In the genomic region with DNA sequence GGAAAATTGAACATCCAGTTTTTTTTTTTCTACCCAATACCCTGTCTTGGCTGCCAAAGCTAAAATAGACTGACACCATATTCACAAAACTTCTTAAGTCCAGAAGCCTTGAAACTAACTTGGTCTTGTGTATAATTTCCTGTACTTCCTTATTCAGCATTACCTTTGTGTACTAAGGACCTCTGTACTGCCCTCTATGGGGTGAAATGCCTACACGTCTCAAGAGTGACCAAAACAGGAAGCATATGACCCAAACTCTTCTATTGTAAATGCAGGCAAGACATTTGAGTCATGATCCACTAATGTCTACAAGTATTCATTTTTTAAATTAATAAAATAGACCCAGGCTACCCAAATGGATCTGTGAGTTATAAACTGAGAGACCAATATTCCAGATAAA, we compare ENCODE assay signal across 8 cellular contexts. TPM values are rescaled to one million over a fixed set of nuclear protein-coding genes. Genes with fewer than 3 reads are reported as not detected.
DNase-seq lines count a peak whose midpoint lies in the region; ATAC-seq and TF ChIP-seq lines count a peak whose summit lies in the region.

No MANE protein-coding gene starts in this region.

- H3K27ac Mint-ChIP-seq in type B pancreatic cell: peak overlapping the region; percentile 43

- H3K9me3 ChIP-seq in MM.1S (replicated peaks; ENCODE audit: insufficient read depth, low read length) (no peaks in the 10 kb centered on the region), colonic mucosa (no peaks in the 10 kb centered on the region), right cardiac atrium (ENCODE audit: control insufficient read depth, low read length) (no peaks in the 10 kb centered on the region), tibial nerve (no peaks in the 10 kb centered on the region)

- TF ChIP-seq EP300 in tibial nerve (IDR thresholded peaks at IDR 0.05): no peak

- H3K4me3 Mint-ChIP-seq in type B pancreatic cell: no peak overlapping the region

- intact Hi-C loops in colonic mucosa (cut with DNase I): no loop called here
- intact Hi-C loops in right cardiac atrium (cut with DNase I): no loop called here

- DNase-seq in COLO829 (ENCODE audit: low spot score) (peak; percentile 3), MM.1S (peak; percentile 78), colonic mucosa (peak; percentile 18), type B pancreatic cell (ENCODE audit: extremely low spot score, unreplicated experiment) (no peak), middle frontal gyrus (ENCODE audit: extremely low spot score, low spot score) (no peak), right cardiac atrium (no peak), tibial nerve (ENCODE audit: low spot score in 2 of 2) (no peak)

- no peaks in the 10 kb centered on the region for H4K20me1 ChIP-seq in MM.1S (ENCODE audit: insufficient read depth, low read length)

- no peaks in the 10 kb centered on the region for H3K9me3 Mint-ChIP-seq in type B pancreatic cell

- H3F3A ChIP-seq in MM.1S (ENCODE audit: insufficient read depth, low read length): no peaks in the 10 kb centered on the region

- H3K9ac ChIP-seq in MM.1S (ENCODE audit: low read length) (no peak overlapping the region), colonic mucosa (ENCODE audit: low read depth in 2 of 2, low read length in 2 of 2) (no peak overlapping the region)

- no peaks in the 10 kb centered on the region for H3K36me3 Mint-ChIP-seq in type B pancreatic cell

- TF ChIP-seq CTCF in MM.1S (IDR thresholded peaks at IDR 0.05; ENCODE audit: low read length) (peak; percentile 57), colonic mucosa (IDR thresholded peaks at IDR 0.05) (peak; percentile 17), type B pancreatic cell (conservative IDR thresholded peaks at IDR 0.05) (peak; percentile 59), tibial nerve (IDR thresholded peaks at IDR 0.05) (no peak)

- H3K4me1 ChIP-seq in MM.1S (ENCODE audit: low read length) (no peaks in the 10 kb centered on the region), colonic mucosa (no peaks in the 10 kb centered on the region), right cardiac atrium (ENCODE audit: control insufficient read depth, insufficient read depth, low read length) (no peaks in the 10 kb centered on the region), tibial nerve (no peaks in the 10 kb centered on the region)

- no peaks in the 10 kb centered on the region for H3K27me3 Mint-ChIP-seq in type B pancreatic cell

- WGBS in right cardiac atrium: 43% methylated on average over 1 of the region's 1 CpG
- WGBS in tibial nerve, 2 donors: 35 to 43% methylated on average over 1 of the region's 1 CpG

- TF ChIP-seq POLR2A in tibial nerve (IDR thresholded peaks at IDR 0.05): no peak

- H3K79me2 ChIP-seq in MM.1S (ENCODE audit: low read length): no peaks in the 10 kb centered on the region

- no peaks in the 10 kb centered on the region for H3K9me2 ChIP-seq in MM.1S (replicated peaks; ENCODE audit: insufficient read depth, low read length)

- H3K4me3 ChIP-seq in MM.1S (ENCODE audit: low read length): no peak overlapping the region
- no peak overlapping the region for H3K4me3 ChIP-seq in colonic mucosa
- H3K4me3 ChIP-seq in right cardiac atrium (ENCODE audit: low read length): no peak overlapping the region
- H3K4me3 ChIP-seq in tibial nerve: no peak overlapping the region

- H3K27ac ChIP-seq in MM.1S (ENCODE audit: low read length): no peak overlapping the region
- no peak overlapping the region for H3K27ac ChIP-seq in colonic mucosa
- H3K27ac ChIP-seq in right cardiac atrium (ENCODE audit: low read length): no peak overlapping the region
- H3K27ac ChIP-seq in tibial nerve: no peak overlapping the region

- no peak overlapping the region for H2AFZ ChIP-seq in MM.1S (ENCODE audit: low read length)

- ATAC-seq in GM21390 (IDR thresholded peaks at IDR 0.05; ENCODE audit: unreplicated experiment) (peak; percentile 96), right cardiac atrium (no peak)

- H3K4me1 Mint-ChIP-seq in type B pancreatic cell (ENCODE audit: unreplicated experiment): peaks cover 8% of the 10 kb centered on the region

- no peak overlapping the region for H3K4me2 ChIP-seq in MM.1S (ENCODE audit: low read depth, low read length)

- H3K36me3 ChIP-seq in MM.1S (replicated peaks; ENCODE audit: insufficient read depth, low read length) (no peaks in the 10 kb centered on the region), colonic mucosa (no peaks in the 10 kb centered on the region), tibial nerve (no peaks in the 10 kb centered on the region)

- H3K27me3 ChIP-seq in MM.1S (replicated peaks; ENCODE audit: insufficient read depth, low read length) (no peaks in the 10 kb centered on the region), colonic mucosa (no peaks in the 10 kb centered on the region), right cardiac atrium (ENCODE audit: control insufficient read depth, insufficient read depth) (no peaks in the 10 kb centered on the region), tibial nerve (no peaks in the 10 kb centered on the region)

RNA-seq across cellular contexts. Expression of a gene that starts 50.4 kb away (rescaled TPM):
- total RNA-seq in colonic mucosa (under 1 TPM; 0.45 to 0.52 TPM), type B pancreatic cell (ENCODE audit: low replicate concordance) (1.6 and 1.9 TPM in 2 replicates), right cardiac atrium (1 to 10 TPM; 1.6 to 3.4 (median 2.8) TPM), tibial nerve (10 to 100 TPM in 1 of 4 donors, 1 to 10 TPM in 3; 1.7 to 10.8 (median 2.1) TPM)
- 1.0 TPM for polyA plus RNA-seq in right cardiac atrium

Comparison
In these comparisons a context has a peak if more than half of its experiments do, and no peak if none do; other contexts are left out.
1. DNase-seq: peak in COLO829 (single experiment), MM.1S (single experiment) and colonic mucosa (single experiment); none in type B pancreatic cell (single experiment), middle frontal gyrus (single experiment), right cardiac atrium (0 of 3) and tibial nerve (0 of 2).
2. CTCF ChIP-seq: peak in MM.1S (single experiment), colonic mucosa (single experiment) and type B pancreatic cell (single experiment); none in tibial nerve (0 of 5).